In genomic region chr10:24907956-24908355, GRCh38 we compare ENCODE assay signal across 19 cellular contexts. TPM values are rescaled to one million over a fixed set of nuclear protein-coding genes. Genes with fewer than 3 reads are reported as not detected.
DNase-seq lines count a peak whose midpoint lies in the region; ATAC-seq, FAIRE-seq and TF ChIP-seq lines count a peak whose summit lies in the region.
"Had no signal": no experiment of that assay in that cellular context is flagged by ENCODE, and none has a peak within 500 bp of the region (broad histone marks: within the 10 kb centered on the region; RNA-seq: fewer than 3 reads in every experiment).

No MANE protein-coding gene starts in this region.

- H2AFZ ChIP-seq in IMR-90 (replicated peaks; ENCODE audit: low read length, poor library complexity), result no peak overlapping the region
- 0 out of 2 replicates have a peak overlapping the region, but pooled peaks have one; percentile 46 for H2AFZ ChIP-seq in K562 (ENCODE audit: low read depth, low read length)
- H2AFZ ChIP-seq in neuronal stem cell (ENCODE audit: low read length), result no peak overlapping the region
- H2AFZ ChIP-seq: GM23248 had no signal

- no peak overlapping the region for H3K4me3 ChIP-seq in IMR-90 (ENCODE audit: insufficient read depth, low read depth, low read length)
- H3K4me3 ChIP-seq in K562, result no peak overlapping the region
- no peak overlapping the region for H3K4me3 ChIP-seq in neuronal stem cell (ENCODE audit: low read length in 2 of 2)
- H3K4me3 ChIP-seq: GM23248 had no signal

- TF ChIP-seq RAD21 in IMR-90 (IDR thresholded peaks at IDR 0.05; ENCODE audit: low read length) (no peak), K562 (CRISPR knock-in tag; conservative IDR thresholded peaks at IDR 0.05 in 1 of 2, IDR thresholded peaks at IDR 0.05 in 1 of 2) (no peak)

- H2BK15ac ChIP-seq in IMR-90 (ENCODE audit: low read depth, low read length), result no peak overlapping the region
- no peak overlapping the region for H2BK15ac ChIP-seq in neuronal stem cell (ENCODE audit: low read length)

- H4K8ac ChIP-seq in IMR-90 (ENCODE audit: low read depth in 2 of 2, low read length in 2 of 2) (no peak overlapping the region), neuronal stem cell (ENCODE audit: low read depth, low read length) (no peak overlapping the region)

- no peak overlapping the region for H3K9ac ChIP-seq in IMR-90 (ENCODE audit: low read depth, low read length)
- H3K9ac ChIP-seq in K562 (ENCODE audit: insufficient read depth in 1 of 2, low read depth in 2 of 2, low read length in 2 of 2), result no peak overlapping the region
- H3K9ac ChIP-seq in neuronal stem cell (ENCODE audit: low read depth, low read length, poor library complexity), result no peak overlapping the region
- H3K9ac ChIP-seq: GM23248 had no signal

- DNase-seq in IMR-90 (no peak), K562 (ENCODE audit: extremely low read depth in 1 of 4, low spot score in 3 of 4) (no peak), foreskin melanocyte (peak; percentile 90), neuronal stem cell (ENCODE audit: low spot score) (no peak), NK-92 (lab: John Stamatoyannopoulos, UW; ENCODE audit: unreplicated experiment) (no peak), HTR-8/SVneo (ENCODE audit: insufficient read length, low spot score) (no peak)
- DNase-seq in stimulated activated CD4-positive, alpha-beta T cell treated with anti-CD3 and anti-CD28 coated beads, Interleukin-4, amount 100 ng/mL, for 4 hours, result no peak
- DNase-seq: C1 segment of cervical spinal cord; Caco-2; CD4-positive, alpha-beta memory T cell; DMS153; DND-41; GM23248; H7; HCEC 1CT had no signal

- peak overlapping the region; percentile 36; the same call in 1 of the 2 replicates for H2BK20ac ChIP-seq in IMR-90 (ENCODE audit: low read depth, low read length)

- no peak overlapping the region for H2BK12ac ChIP-seq in neuronal stem cell (ENCODE audit: low read length)

- H3K27ac ChIP-seq in IMR-90 (ENCODE audit: insufficient read depth, low read length) (no peak overlapping the region), K562 (ENCODE audit: extremely low read depth, low read depth, low read length) (no peak overlapping the region; the same call in 2 of the 3 replicates), neuronal stem cell (replicated peaks; ENCODE audit: low read length) (no peak overlapping the region)
- H3K27ac ChIP-seq: GM23248 had no signal

- H3K79me1 ChIP-seq in IMR-90 (ENCODE audit: low read depth in 1 of 2, low read length in 2 of 2) (peaks cover 0 to 8% of the 10 kb centered on the region in 2 experiments; a peak in 1 of 4 replicates), neuronal stem cell (ENCODE audit: low read depth, low read length) (no peaks in the 10 kb centered on the region)

- H4K91ac ChIP-seq in IMR-90 (ENCODE audit: insufficient read depth, low read depth, low read length), result no peak overlapping the region
- H4K91ac ChIP-seq in neuronal stem cell (ENCODE audit: low read depth, low read length, poor library complexity), result no peak overlapping the region

- H4K5ac ChIP-seq in IMR-90 (ENCODE audit: low read depth, low read length), result no peak overlapping the region

- intact Hi-C loops in IMR-90 (cut with micrococcal nuclease), result no loop called here
- intact Hi-C loops in K562 (cut with micrococcal nuclease), result no loop called here

- H3K4me2 ChIP-seq in IMR-90 (ENCODE audit: low read depth, low read length) (no peak overlapping the region), K562 (ENCODE audit: insufficient read depth, low read length) (no peak overlapping the region), neuronal stem cell (ENCODE audit: insufficient read depth, low read length, poor library complexity, severe bottlenecking) (no peak overlapping the region)

- no peak overlapping the region for H2AK9ac ChIP-seq in IMR-90 (replicated peaks; ENCODE audit: low read depth, low read length, poor library complexity)

- H2BK5ac ChIP-seq in IMR-90 (ENCODE audit: low read depth, low read length, poor library complexity, severe bottlenecking) (no peak overlapping the region), neuronal stem cell (ENCODE audit: low read length) (no peak overlapping the region)

- H3K23ac ChIP-seq in IMR-90 (ENCODE audit: low read depth, low read length), result no peak overlapping the region; the same call in 1 of the 2 replicates
- H3K23ac ChIP-seq in neuronal stem cell (ENCODE audit: low read depth, low read length, poor library complexity), result no peak overlapping the region

- CTCF ChIA-PET in IMR-90 (lab: Yijun Ruan, JAX), result no interaction called here
- CTCF ChIA-PET in K562 (lab: Yijun Ruan, JAX; ENCODE audit: low intra/inter-chr PET ratio), result no interaction called here

- H2BK120ac ChIP-seq in IMR-90 (ENCODE audit: low read depth, low read length) (peak overlapping the region; percentile 52; the same call in 1 of the 2 replicates), neuronal stem cell (ENCODE audit: low read depth, low read length) (no peak overlapping the region)

- no peak for TF ChIP-seq EP300 in K562 (IDR thresholded peaks at IDR 0.05; ENCODE audit: low read length)

- H3K79me2 ChIP-seq in K562 (ENCODE audit: control insufficient read depth, insufficient read depth, low read length), result no peaks in the 10 kb centered on the region

- no peak for TF ChIP-seq POLR2A in IMR-90 (IDR thresholded peaks at IDR 0.05; ENCODE audit: low read depth, low read length)
- no peak for TF ChIP-seq POLR2A in K562 (conservative IDR thresholded peaks at IDR 0.05)

- dilution Hi-C loops in IMR-90 (cut with HindIII; ENCODE audit: low sequenced_read_pairs, unreplicated experiment), result no loop called here

- H2AK5ac ChIP-seq in IMR-90 (ENCODE audit: low read depth, low read length), result no peak overlapping the region; the same call in 1 of the 2 replicates
- no peak overlapping the region for H2AK5ac ChIP-seq in neuronal stem cell (ENCODE audit: low read depth, low read length)

- no peak overlapping the region for H3K18ac ChIP-seq in IMR-90 (ENCODE audit: low read depth, low read length)
- H3K18ac ChIP-seq in neuronal stem cell (ENCODE audit: low read length), result no peak overlapping the region

- H3K36me3 ChIP-seq in IMR-90 (ENCODE audit: control insufficient read depth, insufficient read depth, low read length) (no peaks in the 10 kb centered on the region), K562 (ENCODE audit: control insufficient read depth, insufficient read depth, low read length) (no peaks in the 10 kb centered on the region), neuronal stem cell (replicated peaks in 1 of 2; ENCODE audit: control insufficient read depth in 2 of 2, insufficient read depth in 2 of 2, low read length in 2 of 2) (no peaks in the 10 kb centered on the region)

- no peak for TF ChIP-seq CTCF in IMR-90 (conservative IDR thresholded peaks at IDR 0.05; ENCODE audit: low read depth, low read length)
- TF ChIP-seq CTCF in K562 (IDR thresholded peaks at IDR 0.05 in 2 of 3, conservative IDR thresholded peaks at IDR 0.05 in 1 of 3; ENCODE audit: insufficient read depth in 2 of 3, low read depth in 1 of 3, low read length in 3 of 3), result no peak

- POLR2A ChIA-PET in IMR-90 (lab: Charles Lee; ENCODE audit: unreplicated experiment), result no interaction called here
- POLR2A ChIA-PET in K562 (lab: Yijun Ruan, JAX), result no interaction called here

- FAIRE-seq in K562 (lab: Jason Lieb, UNC) (no peak), HTR-8/SVneo (lab: Jason Lieb, UNC) (no peak)
- FAIRE-seq: G401.6, GM12892, GM19239, H1 had no signal

- H3K27me3 ChIP-seq in IMR-90 (ENCODE audit: control insufficient read depth, insufficient read depth, low read length), result no peaks in the 10 kb centered on the region
- H3K27me3 ChIP-seq in K562 (ENCODE audit: control insufficient read depth in 2 of 2, insufficient read depth in 2 of 2, low read length in 2 of 2), result no peaks in the 10 kb centered on the region
- no peaks in the 10 kb centered on the region for H3K27me3 ChIP-seq in neuronal stem cell (ENCODE audit: control insufficient read depth in 3 of 3, insufficient read depth in 3 of 3, low read depth in 1 of 3, low read length in 3 of 3)

- H3K9me1 ChIP-seq in IMR-90 (ENCODE audit: insufficient read depth, low read length) (peaks cover 7% of the 10 kb centered on the region; the same call in 1 of the 2 replicates), K562 (ENCODE audit: control insufficient read depth, insufficient read depth, low read length) (no peaks in the 10 kb centered on the region)

- in situ Hi-C loops in IMR-90 (cut with MboI; ENCODE audit: low sequenced_read_pairs), result no loop called here
- in situ Hi-C loops in K562 (cut with MboI), result no loop called here

- H4K20me1 ChIP-seq in IMR-90 (ENCODE audit: insufficient read depth, low read length) (no peaks in the 10 kb centered on the region), K562 (replicated peaks; ENCODE audit: control insufficient read depth, insufficient read depth, low read length) (no peaks in the 10 kb centered on the region)

- H3K56ac ChIP-seq in IMR-90 (ENCODE audit: extremely low read depth, insufficient read depth, low read length), result no peak overlapping the region

- ATAC-seq in IMR-90 (ENCODE audit: low read depth), result no peak
- ATAC-seq in K562, result no peak

- H3K9me3 ChIP-seq in IMR-90 (ENCODE audit: control insufficient read depth, insufficient read depth, low read length) (no peaks in the 10 kb centered on the region), K562 (replicated peaks; ENCODE audit: control insufficient read depth, insufficient read depth, low read depth, low read length) (no peaks in the 10 kb centered on the region), neuronal stem cell (replicated peaks in 1 of 2; ENCODE audit: control insufficient read depth in 2 of 2, insufficient read depth in 1 of 2, low read depth in 1 of 2, low read length in 2 of 2) (peaks cover 0 to 3% of the 10 kb centered on the region in 2 donors)
- H3K9me3 ChIP-seq: Caco-2 had no signal

- 98% methylated on average over 5 of the region's 6 CpGs; no CpG with 5 or more reads in 1 of the 2 experiments for WGBS in IMR-90 (ENCODE audit: extremely low coverage in 2 of 2, insufficient read length in 1 of 2), 2 experiments
- WGBS in K562 (ENCODE audit: insufficient coverage, low coverage, missing lambda C conversion rate), result 95% methylated on average over 6 of the region's 6 CpGs
- no CpG with 5 or more reads among the region's 6 CpGs for WGBS in neuronal stem cell (ENCODE audit: extremely low coverage in 2 of 2, insufficient read length in 2 of 2, insufficient replicate concordance in 1 of 2), 2 donors

- no TSS peak for BruUV-seq in IMR-90 (replicated peaks; lab: Mats Ljungman, UMichigan)
- no TSS peak for BruUV-seq in K562 (replicated peaks; lab: Mats Ljungman, UMichigan)

- H3K4ac ChIP-seq in IMR-90 (ENCODE audit: low read depth, low read length) (no peak overlapping the region), neuronal stem cell (ENCODE audit: low read length) (no peak overlapping the region)

- H3K14ac ChIP-seq in IMR-90 (replicated peaks; ENCODE audit: low read depth, low read length), result no peak overlapping the region
- H3K14ac ChIP-seq in neuronal stem cell (ENCODE audit: low read length), result no peak overlapping the region

- no peaks in the 10 kb centered on the region for H3K4me1 ChIP-seq in IMR-90 (ENCODE audit: control insufficient read depth, insufficient read depth, low read length)
- H3K4me1 ChIP-seq in K562 (replicated peaks in 1 of 2; ENCODE audit: control insufficient read depth in 2 of 2, insufficient read depth in 2 of 2, low read length in 2 of 2), result peaks cover 14 to 32% of the 10 kb centered on the region in 2 experiments; a peak in 4 of 5 replicates
- H3K4me1 ChIP-seq in neuronal stem cell (ENCODE audit: control insufficient read depth in 2 of 2, insufficient read depth in 1 of 2, low read depth in 1 of 2, low read length in 2 of 2), result no peaks in the 10 kb centered on the region

RNA-seq across cellular contexts. Expression of gene PRTFDC1, which starts 44.5 kb away (rescaled TPM):
- total RNA-seq in IMR-90 (2012; rRNA removed) (17.9 and 24.2 TPM in 2 replicates), K562 (2014; rRNA removed) (6.0 and 7.0 TPM in 2 replicates), K562 (2014; rRNA removed; fragmentation: Illumina TruSeq; extraction: Trizol) (10.0 and 14.4 TPM in 2 replicates), K562 (2015; rRNA removed; fragmentation: Illumina TruSeq; extraction: Trizol) (9.4 and 9.5 TPM in 2 replicates), K562 (2021) (7.5 and 8.0 TPM in 2 replicates)
- polyA plus RNA-seq in IMR-90 (2012; rRNA removed) (11.9 and 12.3 TPM in 2 replicates), K562 (2011; rRNA removed) (17.4 and 27.6 TPM in 2 replicates), K562 (2014; fragmentation: Illumina TruSeq; extraction: Trizol) (10.7 and 12.5 TPM in 2 replicates), K562 (2014; fragmentation: Nextera tagmentation; extraction: Ambion mirVana) (10 to 100 TPM; 19.0 to 19.7 TPM), K562 (2014; rRNA removed) (9.1 TPM in 2 replicates)
- 2.3 and 2.7 TPM in 2 replicates for polyA plus RNA-seq in IMR-90 (2012; cell fraction: cytosol; rRNA removed)
- polyA plus RNA-seq in IMR-90 (2012; cell fraction: nucleus; rRNA removed; ENCODE audit: low replicate concordance), result 1.1 and 12.1 TPM in 2 replicates
- 3.9 and 7.0 TPM in 2 replicates for total RNA-seq in K562 (2011; cell fraction: chromatin; rRNA removed; ENCODE audit: low replicate concordance)
- total RNA-seq in K562 (2011; cell fraction: nucleolus; rRNA removed), result 2.5 and 3.3 TPM in 2 replicates
- total RNA-seq in K562 (2011; cell fraction: nucleoplasm; rRNA removed), result 3.3 and 4.6 TPM in 2 replicates
- polyA plus RNA-seq in K562 (2011; cell fraction: cytosol; rRNA removed), result 6.6 and 11.7 TPM in 2 replicates
- polyA plus RNA-seq in K562 (2011; cell fraction: nucleus; rRNA removed), result 7.0 and 9.7 TPM in 2 replicates
- 12.9 and 14.9 TPM in 2 replicates for polyA plus RNA-seq in K562 (2012)
- polyA minus RNA-seq in K562 (2011; rRNA and poly(A)+ RNA removed), result 24.3 and 33.2 TPM in 2 replicates
- polyA minus RNA-seq in K562 (2011; cell fraction: cytosol; rRNA and poly(A)+ RNA removed), result 1.8 and 8.7 TPM in 2 replicates
- 4.0 and 7.3 TPM in 2 replicates for polyA minus RNA-seq in K562 (2011; cell fraction: nucleus; rRNA and poly(A)+ RNA removed)
- 17.2 TPM for polyA plus RNA-seq in neuronal stem cell (2013, experiment 1 of 2)
- 17.0 TPM for polyA plus RNA-seq in neuronal stem cell (2013, experiment 2 of 2)
